In genomic region chr12:68785823-68786222, GRCh38 we compare ENCODE assay signal across 14 cellular contexts.
"Had no signal": no experiment of that assay in that cellular context is flagged by ENCODE, and none has a peak within 500 bp of the region (broad histone marks: within the 10 kb centered on the region; RNA-seq: fewer than 3 reads in every experiment).

No MANE protein-coding gene starts in this region.

- H3K27me3 Mint-ChIP-seq: activated naive CD8-positive, alpha-beta T cell treated with anti-CD3 and anti-CD28 coated beads for 36 hours had no signal

- H3K9me3 Mint-ChIP-seq: activated naive CD8-positive, alpha-beta T cell treated with anti-CD3 and anti-CD28 coated beads for 36 hours; activated T-helper 1 cell treated with anti-CD3 and anti-CD28 coated beads, Interleukin-12 subunit alpha, Interleukin-12 subunit beta, Interleukin-2, Interleukin-4 antibody, amounts not matched to agents 30 ng/mL and 10 ng/mL and 1 ng/mL, durations not matched to agents 14 hours and 24 hours and 36 hours; natural killer cell had no signal

- H3K36me3 ChIP-seq: tibial nerve had no signal

- H3K27ac Mint-ChIP-seq: activated naive CD8-positive, alpha-beta T cell treated with anti-CD3 and anti-CD28 coated beads for 36 hours; activated T-helper 1 cell treated with anti-CD3 and anti-CD28 coated beads, Interleukin-12 subunit alpha, Interleukin-12 subunit beta, Interleukin-2, Interleukin-4 antibody, amounts not matched to agents 30 ng/mL and 10 ng/mL and 1 ng/mL, durations not matched to agents 14 hours and 24 hours and 36 hours; natural killer cell had no signal

- H3K4me3 ChIP-seq: tibial nerve had no signal

- ATAC-seq: left lobe of liver, natural killer cell had no signal

- H3K27me3 ChIP-seq: tibial nerve had no signal

- H3K4me3 Mint-ChIP-seq: activated naive CD8-positive, alpha-beta T cell treated with anti-CD3 and anti-CD28 coated beads for 36 hours; activated T-helper 1 cell treated with anti-CD3 and anti-CD28 coated beads, Interleukin-12 subunit alpha, Interleukin-12 subunit beta, Interleukin-2, Interleukin-4 antibody, amounts not matched to agents 30 ng/mL and 10 ng/mL and 1 ng/mL, durations not matched to agents 14 hours and 24 hours and 36 hours; natural killer cell had no signal

- DNase-seq: activated CD4-positive, CD25-positive, alpha-beta regulatory T cell treated with anti-CD3 and anti-CD28 coated beads, Interleukin-2, amount 50 U/mL, for 72 hours; activated naive CD8-positive, alpha-beta T cell treated with anti-CD3 and anti-CD28 coated beads for 36 hours; anterior cingulate cortex; cerebellar nuclear complex; mesendoderm; natural killer cell; retina; stimulated activated CD4-positive, alpha-beta T cell treated with anti-CD3 and anti-CD28 coated beads, Interleukin-4, amount 100 ng/mL, for 24 hours; stimulated activated naive CD4-positive, alpha-beta T cell; T-helper 1 cell; T1000 had no signal

- H3K4me1 Mint-ChIP-seq: natural killer cell had no signal

- H3K9me3 ChIP-seq: tibial nerve had no signal

- H3K36me3 Mint-ChIP-seq: activated naive CD8-positive, alpha-beta T cell treated with anti-CD3 and anti-CD28 coated beads for 36 hours; natural killer cell had no signal
